Comparison of ENCODE assay signal across 19 cellular contexts in the genomic region with DNA sequence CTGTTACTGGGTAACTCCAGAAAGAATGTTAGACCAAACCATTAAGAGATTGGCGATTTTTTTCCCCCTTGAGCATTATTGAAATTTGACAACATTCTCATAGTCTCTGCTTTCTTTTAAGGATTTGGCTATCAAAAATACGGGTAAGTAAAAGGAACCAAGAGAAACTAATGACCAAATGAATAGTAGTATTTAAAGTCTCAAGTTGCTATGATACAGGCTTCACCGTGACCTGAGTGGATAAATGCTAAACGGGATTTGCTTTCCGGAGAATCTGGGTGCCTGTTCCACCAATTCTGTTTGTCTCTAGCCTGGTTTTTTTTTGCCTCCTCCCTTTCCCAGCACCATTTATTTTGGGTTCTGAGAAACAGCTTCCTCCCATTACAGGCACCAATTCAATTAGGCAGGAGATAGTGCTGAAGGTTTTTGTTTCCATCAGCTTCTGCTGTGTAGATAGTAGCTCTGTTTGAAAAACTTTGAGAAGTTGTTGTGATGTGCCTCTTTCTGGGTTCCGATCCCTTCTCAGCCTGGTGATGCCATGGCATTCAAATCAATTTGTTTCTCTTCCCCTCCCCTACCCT.
DNase-seq lines count a peak whose midpoint lies in the region; ATAC-seq and TF ChIP-seq lines count a peak whose summit lies in the region.
"Had no signal": no experiment of that assay in that cellular context is flagged by ENCODE, and none has a peak within 500 bp of the region (broad histone marks: within the 10 kb centered on the region; RNA-seq: fewer than 3 reads in every experiment).

No MANE protein-coding gene starts in this region.

- H3K9me3 ChIP-seq in right cardiac atrium (ENCODE audit: control insufficient read depth, low read length), result no peaks in the 10 kb centered on the region
- no peaks in the 10 kb centered on the region for H3K9me3 ChIP-seq in vagina
- H3K9me3 ChIP-seq in MG63, result no peaks in the 10 kb centered on the region
- H3K9me3 ChIP-seq in trophoblast cell (ENCODE audit: insufficient read depth, low read depth, low read length), result no peaks in the 10 kb centered on the region
- H3K9me3 ChIP-seq: BLaER1 treated with 17β-estradiol and CSF1 and Interleukin-3, amounts not matched to agents 10 nM and 100 nM; esophagus squamous epithelium had no signal

- H3K27me3 ChIP-seq in right cardiac atrium (ENCODE audit: control insufficient read depth, insufficient read depth) (no peaks in the 10 kb centered on the region), vagina (no peaks in the 10 kb centered on the region), MG63 (no peaks in the 10 kb centered on the region; the same call in 1 of the 2 replicates), trophoblast cell (ENCODE audit: insufficient read depth, low read length) (no peaks in the 10 kb centered on the region)
- H3K27me3 ChIP-seq: BLaER1 treated with 17β-estradiol and CSF1 and Interleukin-3, amounts not matched to agents 10 nM and 100 nM; esophagus squamous epithelium had no signal

- no peak overlapping the region for H2BK120ac ChIP-seq in trophoblast cell (ENCODE audit: insufficient read depth, low read length, poor library complexity)

- no peaks in the 10 kb centered on the region for H3K79me2 ChIP-seq in trophoblast cell (ENCODE audit: control insufficient read depth, insufficient read depth, low read length, poor library complexity)

- H3K27ac Mint-ChIP-seq in stimulated activated naive B cell treated with anti-CD40 and anti-IgM and Interleukin-4, amounts not matched to agents 10 μg/mL and 1 μg/mL and 100 μg/mL, for 72 hours, result no peak overlapping the region
- H3K27ac Mint-ChIP-seq: activated CD8-positive, alpha-beta T cell treated with anti-CD3 and anti-CD28 coated beads, Interleukin-2, amount 10 ng/mL, durations not matched to agents 7 days and 5 days; activated naive CD4-positive, alpha-beta T cell treated with anti-CD3 and anti-CD28 coated beads, Interleukin-2, amount 50 U/mL, for 24 hours; immature natural killer cell; T-helper 1 cell treated with Interleukin-12 subunit alpha and Interleukin-12 subunit beta and Interleukin-4 antibody, amounts not matched to agents 30 μg/mL and 1 μg/mL, for 36 hours had no signal

- H3K4me3 Mint-ChIP-seq in stimulated activated naive B cell treated with anti-CD40 and anti-IgM and Interleukin-4, amounts not matched to agents 10 μg/mL and 1 μg/mL and 100 μg/mL, for 72 hours, result no peak overlapping the region
- H3K4me3 Mint-ChIP-seq: activated CD8-positive, alpha-beta T cell treated with anti-CD3 and anti-CD28 coated beads, Interleukin-2, amount 10 ng/mL, durations not matched to agents 7 days and 5 days; activated naive CD4-positive, alpha-beta T cell treated with anti-CD3 and anti-CD28 coated beads, Interleukin-2, amount 50 U/mL, for 24 hours; immature natural killer cell; T-helper 1 cell treated with Interleukin-12 subunit alpha and Interleukin-12 subunit beta and Interleukin-4 antibody, amounts not matched to agents 30 μg/mL and 1 μg/mL, for 36 hours had no signal

- no peak overlapping the region for H2BK5ac ChIP-seq in trophoblast cell (ENCODE audit: low read depth, low read length, poor library complexity)

- H2AK5ac ChIP-seq in trophoblast cell (ENCODE audit: low read length), result no peak overlapping the region

- no peak overlapping the region for H3K23ac ChIP-seq in trophoblast cell (ENCODE audit: low read length)

- intact Hi-C loops in Right ventricle myocardium superior (cut with DNase I), result no loop called here
- intact Hi-C loops in Right ventricle myocardium inferior (cut with DNase I), result no loop called here
- intact Hi-C loops in right cardiac atrium (cut with DNase I), result loop anchor here in 1 of 4 donors (10.0 kb wide), 1 partner anchor 54 kb away; no protein-coding TSS in a partner anchor
- intact Hi-C loops in sciatic nerve (cut with DNase I), result no loop called here
- intact Hi-C loops in vagina (cut with DNase I), result no loop called here

- 37% methylated on average over 6 of the region's 6 CpGs for WGBS in right cardiac atrium
- WGBS in trophoblast cell (ENCODE audit: extremely low coverage, insufficient coverage, insufficient read length), result no CpG with 5 or more reads among the region's 6 CpGs

- no peak overlapping the region for H3K9ac ChIP-seq in trophoblast cell (ENCODE audit: low read length)
- H3K9ac ChIP-seq: BLaER1 treated with 17β-estradiol and CSF1 and Interleukin-3, amounts not matched to agents 10 nM and 100 nM had no signal

- no peak overlapping the region for H2AFZ ChIP-seq in trophoblast cell (ENCODE audit: insufficient read depth, low read length, poor library complexity)

- H4K12ac ChIP-seq in trophoblast cell (ENCODE audit: low read depth, low read length), result no peak overlapping the region

- H3K4me2 ChIP-seq in trophoblast cell (ENCODE audit: low read length), result no peak overlapping the region
- H3K4me2 ChIP-seq: BLaER1 treated with 17β-estradiol and CSF1 and Interleukin-3, amounts not matched to agents 10 nM and 100 nM had no signal

- H3K4me1 ChIP-seq in right cardiac atrium (ENCODE audit: control insufficient read depth, insufficient read depth, low read length) (peaks cover 6% of the 10 kb centered on the region), vagina (peaks cover 20% of the 10 kb centered on the region), trophoblast cell (ENCODE audit: control insufficient read depth in 1 of 2, insufficient read depth in 2 of 2, low read length in 2 of 2) (no peaks in the 10 kb centered on the region)
- H3K4me1 ChIP-seq: BLaER1 treated with 17β-estradiol and CSF1 and Interleukin-3, amounts not matched to agents 10 nM and 100 nM had no signal

- DNase-seq in Right ventricle myocardium superior (no peak), Right ventricle myocardium inferior (ENCODE audit: missing footprints) (no peak), right cardiac atrium (no peak), sciatic nerve (ENCODE audit: low spot score) (no peak), vagina (ENCODE audit: extremely low spot score in 2 of 2) (no peak), MG63 (no peak), trophoblast cell (no peak)
- no peak for DNase-seq in stimulated activated naive B cell treated with anti-CD40 and anti-IgM and Interleukin-4, amounts not matched to agents 10 μg/mL and 1 μg/mL and 100 μg/mL, for 72 hours
- DNase-seq: activated CD8-positive, alpha-beta T cell treated with anti-CD3 and anti-CD28 coated beads, Interleukin-2, amount 10 ng/mL, durations not matched to agents 7 days and 5 days; activated T-cell treated with anti-CD3 and anti-CD28 coated beads, Interleukin-2, amount 50 U/mL, for 48 hours; esophagus squamous epithelium; immature natural killer cell; NCI-H2029; NCI-H446; NK-92 treated with Interleukin-12 subunit alpha and Interleukin-12 subunit beta, amount 100 ng/mL, for 24 hours had no signal

- H4K8ac ChIP-seq in trophoblast cell (ENCODE audit: low read depth, low read length), result no peak overlapping the region

- no peak overlapping the region for H2BK12ac ChIP-seq in trophoblast cell (ENCODE audit: low read length)

- no peak for TF ChIP-seq CTCF in vagina (IDR thresholded peaks at IDR 0.05)

- H3K27ac ChIP-seq in right cardiac atrium (ENCODE audit: low read length) (peak overlapping the region; percentile 47), vagina (peak overlapping the region; percentile 17), trophoblast cell (ENCODE audit: low read depth, low read length) (no peak overlapping the region)
- H3K27ac ChIP-seq: BLaER1 treated with 17β-estradiol and CSF1 and Interleukin-3, amounts not matched to agents 10 nM and 100 nM; VCaP had no signal

- H3K27me3 Mint-ChIP-seq in stimulated activated naive B cell treated with anti-CD40 and anti-IgM and Interleukin-4, amounts not matched to agents 10 μg/mL and 1 μg/mL and 100 μg/mL, for 72 hours, result peaks cover 0 to 8% of the 10 kb centered on the region in 2 donors
- H3K27me3 Mint-ChIP-seq: activated naive CD4-positive, alpha-beta T cell treated with anti-CD3 and anti-CD28 coated beads, Interleukin-2, amount 50 U/mL, for 24 hours had no signal

- no peak overlapping the region for H4K91ac ChIP-seq in trophoblast cell (ENCODE audit: low read depth, low read length)

- H3K36me3 ChIP-seq in vagina (no peaks in the 10 kb centered on the region), MG63 (no peaks in the 10 kb centered on the region), trophoblast cell (ENCODE audit: control insufficient read depth in 1 of 2, insufficient read depth in 2 of 2, low read length in 2 of 2) (no peaks in the 10 kb centered on the region)
- H3K36me3 ChIP-seq: BLaER1 treated with 17β-estradiol and CSF1 and Interleukin-3, amounts not matched to agents 10 nM and 100 nM; esophagus squamous epithelium had no signal

- H3K4me3 ChIP-seq in right cardiac atrium (ENCODE audit: low read length) (no peak overlapping the region), vagina (no peak overlapping the region), MG63 (no peak overlapping the region), trophoblast cell (ENCODE audit: low read depth, low read length) (no peak overlapping the region)
- H3K4me3 ChIP-seq: BLaER1 treated with 17β-estradiol and CSF1 and Interleukin-3, amounts not matched to agents 10 nM and 100 nM; esophagus squamous epithelium had no signal

- no peak overlapping the region for H3K14ac ChIP-seq in trophoblast cell (ENCODE audit: low read length)

- H3K36me3 Mint-ChIP-seq in stimulated activated naive B cell treated with anti-CD40 and anti-IgM and Interleukin-4, amounts not matched to agents 10 μg/mL and 1 μg/mL and 100 μg/mL, for 72 hours, result no peaks in the 10 kb centered on the region
- H3K36me3 Mint-ChIP-seq: immature natural killer cell had no signal

- no peak for TF ChIP-seq POLR2A in vagina (IDR thresholded peaks at IDR 0.05)

- H3K9me3 Mint-ChIP-seq in stimulated activated naive B cell treated with anti-CD40 and anti-IgM and Interleukin-4, amounts not matched to agents 10 μg/mL and 1 μg/mL and 100 μg/mL, for 72 hours, result no peaks in the 10 kb centered on the region
- H3K9me3 Mint-ChIP-seq: activated naive CD4-positive, alpha-beta T cell treated with anti-CD3 and anti-CD28 coated beads, Interleukin-2, amount 50 U/mL, for 24 hours; immature natural killer cell; T-helper 1 cell treated with Interleukin-12 subunit alpha and Interleukin-12 subunit beta and Interleukin-4 antibody, amounts not matched to agents 30 μg/mL and 1 μg/mL, for 36 hours had no signal

- no peaks in the 10 kb centered on the region for H3K4me1 Mint-ChIP-seq in stimulated activated naive B cell treated with anti-CD40 and anti-IgM and Interleukin-4, amounts not matched to agents 10 μg/mL and 1 μg/mL and 100 μg/mL, for 72 hours
- H3K4me1 Mint-ChIP-seq: activated naive CD4-positive, alpha-beta T cell treated with anti-CD3 and anti-CD28 coated beads, Interleukin-2, amount 50 U/mL, for 24 hours; immature natural killer cell had no signal

- H3K79me1 ChIP-seq in trophoblast cell (ENCODE audit: low read length), result no peaks in the 10 kb centered on the region

- no peak overlapping the region for H3K4ac ChIP-seq in trophoblast cell (ENCODE audit: low read depth, low read length)

- H3K18ac ChIP-seq in trophoblast cell (ENCODE audit: low read length), result no peak overlapping the region

- ATAC-seq in Right ventricle myocardium superior (ENCODE audit: poor library complexity) (peak; percentile 8), Right ventricle myocardium inferior (no peak), right cardiac atrium (peak; percentile 58 to 73), sciatic nerve (peak; percentile 31)
- no peak for ATAC-seq in stimulated activated naive B cell treated with anti-CD40 and anti-IgM and Interleukin-4, amounts not matched to agents 10 μg/mL and 1 μg/mL and 100 μg/mL, for 72 hours (replicated peaks)
- ATAC-seq: activated CD8-positive, alpha-beta T cell treated with anti-CD3 and anti-CD28 coated beads, Interleukin-2, amount 10 ng/mL, durations not matched to agents 7 days and 5 days had no signal

Comparison
In these comparisons a context has a peak if more than half of its experiments do, and no peak if none do; other contexts are left out.
1. ATAC-seq: peak in Right ventricle myocardium superior (single experiment), right cardiac atrium (2 of 2) and sciatic nerve (single experiment); none in Right ventricle myocardium inferior (single experiment) and stimulated activated naive B cell treated with anti-CD40 and anti-IgM and Interleukin-4, amounts not matched to agents 10 μg/mL and 1 μg/mL and 100 μg/mL, for 72 hours (0 of 2).